20 cellular contexts compared by ENCODE assay signal in genomic region chr12:48388430-48388829, GRCh38. TPM values are rescaled to one million over a fixed set of nuclear protein-coding genes. Genes with fewer than 3 reads are reported as not detected.
DNase-seq lines count a peak whose midpoint lies in the region; ATAC-seq, FAIRE-seq and TF ChIP-seq lines count a peak whose summit lies in the region.
"Had no signal": no experiment of that assay in that cellular context is flagged by ENCODE, and none has a peak within 500 bp of the region (broad histone marks: within the 10 kb centered on the region; RNA-seq: fewer than 3 reads in every experiment).

No MANE protein-coding gene starts in this region.

- no peaks in the 10 kb centered on the region for H3K27me3 ChIP-seq in right atrium auricular region
- peaks cover 2 to 4% of the 10 kb centered on the region in 2 experiments; a peak in 2 of 5 replicates for H3K27me3 ChIP-seq in K562 (ENCODE audit: control insufficient read depth in 2 of 2, insufficient read depth in 2 of 2, low read length in 2 of 2)
- H3K27me3 ChIP-seq in left ventricle myocardium inferior (ENCODE audit: low read depth): no peaks in the 10 kb centered on the region
- no peaks in the 10 kb centered on the region for H3K27me3 ChIP-seq in uterus
- no peaks in the 10 kb centered on the region for H3K27me3 ChIP-seq in tibial artery
- H3K27me3 ChIP-seq: vagina had no signal

- no peak overlapping the region for H3K27ac ChIP-seq in right atrium auricular region
- H3K27ac ChIP-seq in K562 (ENCODE audit: extremely low read depth, low read depth, low read length): no peak overlapping the region
- H3K27ac ChIP-seq in left ventricle myocardium inferior (replicated peaks): peak overlapping the region; percentile 29
- H3K27ac ChIP-seq in uterus: peak overlapping the region; percentile 44 to 48
- no peak overlapping the region for H3K27ac ChIP-seq in tibial artery
- H3K27ac ChIP-seq: vagina had no signal

- H3K36me3 ChIP-seq in right atrium auricular region (no peaks in the 10 kb centered on the region), K562 (ENCODE audit: control insufficient read depth, insufficient read depth, low read length) (no peaks in the 10 kb centered on the region), left ventricle myocardium inferior (no peaks in the 10 kb centered on the region), uterus (no peaks in the 10 kb centered on the region), tibial artery (no peaks in the 10 kb centered on the region)
- H3K36me3 ChIP-seq: vagina had no signal

- FAIRE-seq in K562 (lab: Jason Lieb, UNC): no peak
- FAIRE-seq: A204.1 had no signal

- no peak for TF ChIP-seq CTCF in right atrium auricular region (IDR thresholded peaks at IDR 0.05)
- TF ChIP-seq CTCF in K562 (IDR thresholded peaks at IDR 0.05 in 2 of 3, conservative IDR thresholded peaks at IDR 0.05 in 1 of 3; ENCODE audit: insufficient read depth in 2 of 3, low read depth in 1 of 3, low read length in 3 of 3): no peak
- no peak for TF ChIP-seq CTCF in left ventricle myocardium inferior (IDR thresholded peaks at IDR 0.05; ENCODE audit: borderline replicate concordance)
- TF ChIP-seq CTCF in uterus (IDR thresholded peaks at IDR 0.05): no peak
- TF ChIP-seq CTCF in tibial artery (IDR thresholded peaks at IDR 0.05): no peak

- CTCF ChIA-PET in K562 (lab: Yijun Ruan, JAX; ENCODE audit: low intra/inter-chr PET ratio): interaction anchor here (0.9 kb wide), 1 partner anchor 137 kb away, joined by 3 read pairs; no protein-coding TSS in a partner anchor

- no peak for DNase-seq in Right ventricle myocardium inferior (ENCODE audit: missing footprints)
- no peak for DNase-seq in right atrium auricular region (ENCODE audit: low spot score)
- DNase-seq in K562 (ENCODE audit: extremely low read depth in 1 of 4, low spot score in 3 of 4): no peak
- DNase-seq in left ventricle myocardium inferior: no peak
- DNase-seq in uterus: no peak
- DNase-seq in UCSD-AML1 (lab: John Stamatoyannopoulos, UW; ENCODE audit: unreplicated experiment): no peak
- no peak for DNase-seq in tibial artery
- no peak for DNase-seq in G401 (ENCODE audit: low spot score)
- DNase-seq: activated CD4-positive, alpha-beta T cell treated with anti-CD3 and anti-CD28 coated beads for 48 hours; C1 segment of cervical spinal cord; Calu3; central memory CD4-positive, alpha-beta T cell; head of caudate nucleus; NCI-H187 treated with DMSO at 0.1 percent for 48 hours; NCI-H748 treated with DMSO at 0.1 percent for 48 hours; stimulated activated CD4-positive, alpha-beta T cell treated with anti-CD3 and anti-CD28 coated beads, Interleukin-12 subunit alpha, Interleukin-12 subunit beta, amount 100 ng/mL, for 4 hours had no signal

- no peak for TF ChIP-seq EP300 in K562 (IDR thresholded peaks at IDR 0.05; ENCODE audit: low read length)

- H3K4me1 ChIP-seq in right atrium auricular region: peaks cover 0 to 13% of the 10 kb centered on the region in 2 donors
- H3K4me1 ChIP-seq in K562 (replicated peaks in 1 of 2; ENCODE audit: control insufficient read depth in 2 of 2, insufficient read depth in 2 of 2, low read length in 2 of 2): no peaks in the 10 kb centered on the region
- peaks cover 29% of the 10 kb centered on the region for H3K4me1 ChIP-seq in left ventricle myocardium inferior
- H3K4me1 ChIP-seq in uterus: no peaks in the 10 kb centered on the region
- peaks cover 0 to 27% (median 11%) of the 10 kb centered on the region in 4 donors for H3K4me1 ChIP-seq in tibial artery

- TF ChIP-seq POLR2A in K562 (conservative IDR thresholded peaks at IDR 0.05): no peak
- no peak for TF ChIP-seq POLR2A in uterus (IDR thresholded peaks at IDR 0.05)

- TF ChIP-seq RAD21 in K562 (CRISPR knock-in tag; conservative IDR thresholded peaks at IDR 0.05 in 1 of 2, IDR thresholded peaks at IDR 0.05 in 1 of 2): no peak

- in situ Hi-C loops in K562 (cut with MboI): no loop called here
- in situ Hi-C loops in G401 (cut with HindIII; ENCODE audit: low sequenced_read_pairs): no loop called here

- H3K4me2 ChIP-seq in K562 (ENCODE audit: insufficient read depth, low read length): no peak overlapping the region

- 7% methylated on average over 1 of the region's 1 CpG for WGBS in K562 (ENCODE audit: insufficient coverage, low coverage, missing lambda C conversion rate)

- intact Hi-C loops in Right ventricle myocardium inferior (cut with DNase I): no loop called here
- intact Hi-C loops in K562 (cut with micrococcal nuclease): no loop called here
- intact Hi-C loops in left ventricle myocardium inferior (cut with micrococcal nuclease): no loop called here
- intact Hi-C loops in uterus (cut with DNase I; ENCODE audit: low total_unique reads): no loop called here
- intact Hi-C loops in tibial artery (cut with DNase I; ENCODE audit: low total_unique reads): no loop called here

- H3K9me1 ChIP-seq in K562 (ENCODE audit: control insufficient read depth, insufficient read depth, low read length): no peaks in the 10 kb centered on the region

- H3K9me3 ChIP-seq in right atrium auricular region (no peaks in the 10 kb centered on the region), K562 (replicated peaks; ENCODE audit: control insufficient read depth, insufficient read depth, low read depth, low read length) (no peaks in the 10 kb centered on the region), left ventricle myocardium inferior (replicated peaks) (no peaks in the 10 kb centered on the region), uterus (no peaks in the 10 kb centered on the region), tibial artery (no peaks in the 10 kb centered on the region)
- H3K9me3 ChIP-seq: vagina had no signal

- no peaks in the 10 kb centered on the region for H4K20me1 ChIP-seq in K562 (replicated peaks; ENCODE audit: control insufficient read depth, insufficient read depth, low read length)

- H3K9ac ChIP-seq in K562 (ENCODE audit: insufficient read depth in 1 of 2, low read depth in 2 of 2, low read length in 2 of 2): no peak overlapping the region

- H2AFZ ChIP-seq in K562 (ENCODE audit: low read depth, low read length): no peak overlapping the region

- BruUV-seq in K562 (replicated peaks; lab: Mats Ljungman, UMichigan): no TSS peak

- H3K4me3 ChIP-seq in right atrium auricular region (no peak overlapping the region), K562 (no peak overlapping the region), left ventricle myocardium inferior (no peak overlapping the region), uterus (no peak overlapping the region), tibial artery (no peak overlapping the region)
- H3K4me3 ChIP-seq: vagina had no signal

- ATAC-seq in Right ventricle myocardium inferior: peak; percentile 52
- ATAC-seq in K562: no peak
- ATAC-seq: activated T-helper 17 cell treated with anti-CD3 and anti-CD28 coated beads, Interleukin-2, amount 50 U/mL, for 72 hours; esophagus mucosa had no signal

- no peaks in the 10 kb centered on the region for H3K79me2 ChIP-seq in K562 (ENCODE audit: control insufficient read depth, insufficient read depth, low read length)

- POLR2A ChIA-PET in K562 (lab: Yijun Ruan, JAX): no interaction called here

TF ChIP-seq in K562, 482 proteins besides CTCF, POLR2A, EP300 and RAD21 (continues in another document):
- TF ChIP-seq ZBTB33 (CRISPR knock-in tag; IDR thresholded peaks at IDR 0.05): no peak
- no peak for TF ChIP-seq KAT7 (CRISPR knock-in tag; IDR thresholded peaks at IDR 0.05; ENCODE audit: borderline replicate concordance)
- no peak for TF ChIP-seq ZKSCAN1 (IDR thresholded peaks at IDR 0.05; ENCODE audit: low read depth, low read length)
- TF ChIP-seq SMAD4 (CRISPR knock-in tag; conservative IDR thresholded peaks at IDR 0.05): no peak

RNA-seq across cellular contexts. Expression of gene ZNF641, which starts 37.7 kb away (rescaled TPM):
- total RNA-seq in Right ventricle myocardium inferior: 17.3 TPM
- total RNA-seq in right atrium auricular region: 10 to 100 TPM; 18.1 to 19.1 TPM
- 13.0 and 13.7 TPM in 2 replicates for total RNA-seq in K562 (2011; cell fraction: chromatin; rRNA removed; ENCODE audit: low replicate concordance)
- 12.0 and 12.5 TPM in 2 replicates for total RNA-seq in K562 (2011; cell fraction: nucleolus; rRNA removed)
- 12.7 and 17.8 TPM in 2 replicates for total RNA-seq in K562 (2011; cell fraction: nucleoplasm; rRNA removed)
- 11.3 and 12.2 TPM in 2 replicates for total RNA-seq in K562 (2014; rRNA removed)
- 10.5 and 12.3 TPM in 2 replicates for total RNA-seq in K562 (2014; rRNA removed; fragmentation: Illumina TruSeq; extraction: Trizol)
- total RNA-seq in K562 (2015; rRNA removed; fragmentation: Illumina TruSeq; extraction: Trizol): 13.6 and 15.6 TPM in 2 replicates
- total RNA-seq in K562 (2021): 10.3 and 13.2 TPM in 2 replicates
- 3.4 and 9.2 TPM in 2 replicates for polyA plus RNA-seq in K562 (2011; rRNA removed)
- polyA plus RNA-seq in K562 (2011; cell fraction: cytosol; rRNA removed): 2.5 and 5.0 TPM in 2 replicates
- 7.7 and 17.1 TPM in 2 replicates for polyA plus RNA-seq in K562 (2011; cell fraction: nucleus; rRNA removed)
- 9.2 and 14.9 TPM in 2 replicates for polyA plus RNA-seq in K562 (2012)
- 8.8 and 10.8 TPM in 2 replicates for polyA plus RNA-seq in K562 (2014; fragmentation: Illumina TruSeq; extraction: Trizol)
- 1 to 10 TPM; 2.5 to 3.0 TPM for polyA plus RNA-seq in K562 (2014; fragmentation: Nextera tagmentation; extraction: Ambion mirVana)
- 6.9 and 7.4 TPM in 2 replicates for polyA plus RNA-seq in K562 (2014; rRNA removed)
- 12.0 and 12.8 TPM in 2 replicates for polyA minus RNA-seq in K562 (2011; rRNA and poly(A)+ RNA removed)
- 5.4 and 6.0 TPM in 2 replicates for polyA minus RNA-seq in K562 (2011; cell fraction: cytosol; rRNA and poly(A)+ RNA removed)
- 13.3 and 16.8 TPM in 2 replicates for polyA minus RNA-seq in K562 (2011; cell fraction: nucleus; rRNA and poly(A)+ RNA removed)
- total RNA-seq in left ventricle myocardium inferior: 16.0 TPM
- total RNA-seq in uterus: 10 to 100 TPM; 28.7 to 71.5 (median 39.9) TPM
- total RNA-seq in G401 (2014; rRNA removed; shearing (Covaris generic)): 12.7 and 12.9 TPM in 2 replicates

Comparison
In these comparisons a context has a peak if more than half of its experiments do, and no peak if none do; other contexts are left out.
1. H3K27ac ChIP-seq: peak in left ventricle myocardium inferior (single experiment) and uterus (2 of 2); none in right atrium auricular region (0 of 2), K562 (single experiment) and tibial artery (0 of 2).